8 cellular contexts compared by ENCODE assay signal in the genomic region with DNA sequence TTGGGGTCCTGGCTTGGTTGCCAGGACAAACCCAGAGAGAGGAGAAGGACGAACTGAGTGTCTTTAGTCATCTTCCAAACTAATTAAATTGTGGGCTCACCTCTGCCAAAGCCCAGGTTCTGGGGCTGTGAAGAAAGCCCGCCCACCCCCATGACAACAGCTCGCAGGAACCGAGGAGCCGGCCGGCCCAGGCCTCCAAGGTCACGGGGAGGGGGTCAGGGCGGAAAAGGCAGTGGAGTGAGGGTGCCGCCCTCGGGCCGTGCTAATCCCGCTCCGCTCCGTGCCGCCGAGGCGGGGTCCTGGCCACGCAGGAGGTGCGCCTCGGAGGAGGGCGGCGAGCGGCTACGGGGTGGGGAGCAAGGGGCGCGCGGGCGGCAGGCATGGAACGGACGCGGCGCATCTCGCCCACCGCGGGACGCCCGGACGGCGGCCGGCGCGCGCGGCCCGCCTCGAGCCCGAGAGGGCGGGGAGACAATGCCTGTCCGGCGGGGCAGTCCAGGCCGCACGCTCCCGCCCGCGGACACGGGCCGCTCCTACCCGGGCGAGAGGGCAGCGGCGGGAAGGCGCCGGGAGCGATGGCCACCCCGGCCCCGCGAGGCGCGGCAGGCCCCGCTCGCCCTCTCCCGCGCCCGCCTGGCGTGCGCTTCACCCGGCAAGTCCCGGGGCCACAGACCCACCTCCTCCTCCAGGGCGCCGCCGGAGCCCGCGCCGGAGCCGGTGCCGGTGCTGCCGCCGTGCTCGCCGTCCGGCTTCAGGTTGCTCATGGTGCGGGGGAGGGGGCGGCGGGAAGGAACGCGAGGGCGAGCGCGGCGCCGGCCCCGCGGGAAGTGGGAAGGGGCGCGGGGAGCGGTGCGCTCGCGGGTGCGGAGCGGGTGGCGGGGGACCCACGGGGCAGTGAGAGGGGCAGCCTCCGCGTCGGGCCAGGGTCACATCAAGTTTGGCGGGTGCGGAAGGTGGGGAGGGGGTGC. TPM values are rescaled to one million over a fixed set of nuclear protein-coding genes. Genes with fewer than 3 reads are reported as not detected.
DNase-seq lines count a peak whose midpoint lies in the region; ATAC-seq and TF ChIP-seq lines count a peak whose summit lies in the region.

No MANE protein-coding gene starts in this region.

- no peaks in the 10 kb centered on the region for H3K36me3 Mint-ChIP-seq in naive thymus-derived CD8-positive, alpha-beta T cell

- TF ChIP-seq CTCF in dorsolateral prefrontal cortex (IDR thresholded peaks at IDR 0.05 in 54 of 56, conservative IDR thresholded peaks at IDR 0.05 in 2 of 56; ENCODE audit: low read depth in 1 of 56, partially characterized antibody in 56 of 56): no peak

- peak overlapping the region in 8 of 59 donors; percentile 20 to 61 (median 44) for H3K27ac ChIP-seq in dorsolateral prefrontal cortex

- peaks cover 18 to 45% (median 33%) of the 10 kb centered on the region in 5 donors for H3K27me3 Mint-ChIP-seq in naive thymus-derived CD8-positive, alpha-beta T cell

- peak overlapping the region; percentile 91 for H3K9ac ChIP-seq in NT2/D1 (ENCODE audit: insufficient read length, low read depth)

- peak overlapping the region in 1 of 10 donors; percentile 40 for H3K27ac Mint-ChIP-seq in naive thymus-derived CD8-positive, alpha-beta T cell

- peak; percentile 60 to 68 for ATAC-seq in naive thymus-derived CD8-positive, alpha-beta T cell
- no peak for ATAC-seq in HG02588 (IDR thresholded peaks at IDR 0.05; ENCODE audit: unreplicated experiment)

- peaks cover 3 to 8% (median 6%) of the 10 kb centered on the region in 4 donors for H3K4me1 Mint-ChIP-seq in naive thymus-derived CD8-positive, alpha-beta T cell

- peak overlapping the region; percentile 80 for H3K4me3 ChIP-seq in NT2/D1 (ENCODE audit: insufficient read length, low read depth)
- peak overlapping the region in 57 of 59 donors; percentile 2 to 69 (median 44) for H3K4me3 ChIP-seq in dorsolateral prefrontal cortex

- H3K27me3 ChIP-seq in NT2/D1 (ENCODE audit: insufficient read depth, insufficient read length) (no peaks in the 10 kb centered on the region), dorsolateral prefrontal cortex (peaks cover 0 to 41% (median 10%) of the 10 kb centered on the region in 45 donors)

- POLR2A ChIA-PET in naive thymus-derived CD8-positive, alpha-beta T cell (lab: Charles Lee): interaction anchor here (1.1 kb wide), 1 partner anchor 13 kb away, joined by 3 read pairs; no protein-coding TSS in a partner anchor

- H3K36me3 ChIP-seq in NT2/D1 (ENCODE audit: insufficient read depth, insufficient read length, low read length): peaks cover 12% of the 10 kb centered on the region

- peaks cover 19% of the 10 kb centered on the region for H3K4me1 ChIP-seq in NT2/D1 (ENCODE audit: insufficient read depth, insufficient read length)

- no peaks in the 10 kb centered on the region for H3K9me3 Mint-ChIP-seq in naive thymus-derived CD8-positive, alpha-beta T cell

- peak overlapping the region; percentile 28 to 83 (median 58) for H3K4me3 Mint-ChIP-seq in naive thymus-derived CD8-positive, alpha-beta T cell

- no peaks in the 10 kb centered on the region for H3K9me3 ChIP-seq in NT2/D1 (ENCODE audit: insufficient read depth, low read length)

- DNase-seq in EL: peak; percentile 24
- no peak for DNase-seq in NT2/D1 (ENCODE audit: low read depth, low spot score)
- DNase-seq in dorsolateral prefrontal cortex: no peak
- peak in 3 of 10 donors; percentile 4 to 12 (median 10) for DNase-seq in naive thymus-derived CD8-positive, alpha-beta T cell
- no peak for DNase-seq in head of caudate nucleus
- DNase-seq in NCI-H524 (lab: John Stamatoyannopoulos, UW): no peak
- no peak for DNase-seq in stimulated activated naive CD4-positive, alpha-beta T cell treated with Interleukin-2 at 50 U/mL for 16 hours (lab: John Stamatoyannopoulos, UW)

- intact Hi-C loops in dorsolateral prefrontal cortex (cut with DNase I) (no loop called here), head of caudate nucleus (cut with DNase I) (no loop called here)

RNA-seq across cellular contexts. Expression of gene RBPMS2, which starts 0.5 kb away (rescaled TPM):
- total RNA-seq in dorsolateral prefrontal cortex: 10 to 100 TPM in 3 of 120 experiments, 1 to 10 TPM in 117; 1.1 to 14.5 (median 3.5) TPM
- not detected for total RNA-seq in naive thymus-derived CD8-positive, alpha-beta T cell
- polyA plus RNA-seq in naive thymus-derived CD8-positive, alpha-beta T cell: not detected

RNA-seq across cellular contexts. Expression of gene PIF1, which starts 50.6 kb away (rescaled TPM):
- 1 to 10 TPM in 119 of 120 experiments, under 1 TPM in 1; 0.74 to 7.7 (median 3.2) TPM for total RNA-seq in dorsolateral prefrontal cortex
- total RNA-seq in naive thymus-derived CD8-positive, alpha-beta T cell: under 1 TPM in 1 of 2 experiments, not detected in 1; 0.52 TPM
- polyA plus RNA-seq in naive thymus-derived CD8-positive, alpha-beta T cell: under 1 TPM in 2 of 3 donors, not detected in 1; 0.15 to 0.68 TPM
